In genomic region chr1:38881487-38881886, GRCh38 we compare ENCODE assay signal across 37 cellular contexts. TPM values are rescaled to one million over a fixed set of nuclear protein-coding genes. Genes with fewer than 3 reads are reported as not detected.
"Had no signal": no experiment of that assay in that cellular context is flagged by ENCODE, and none has a peak within 500 bp of the region (broad histone marks: within the 10 kb centered on the region; RNA-seq: fewer than 3 reads in every experiment).

GJA9 (minus strand) TSS chr1:38881587; CDS start chr1:38876098, 5,489 bp downstream.

- DNase-seq: activated B cell treated with CpG ODN at 0.5 μM for 24 hours; activated CD4-positive, alpha-beta memory T cell treated with anti-CD3 and anti-CD28 coated beads for 36 hours; activated CD4-positive, alpha-beta T cell treated with anti-CD3 and anti-CD28 coated beads for 36 hours; activated CD4-positive, alpha-beta T cell treated with anti-CD3 and anti-CD28 coated beads, Interleukin-2, amount 10 ng/mL, durations not matched to agents 24 days and 14 days; activated CD4-positive, CD25-positive, alpha-beta regulatory T cell treated with anti-CD3 and anti-CD28 coated beads, Interleukin-2, amount 50 U/mL, for 72 hours; activated CD8-positive, alpha-beta memory T cell treated with anti-CD3 and anti-CD28 coated beads, Interleukin-2, amount 10 ng/mL, durations not matched to agents 7 days and 5 days; activated CD8-positive, alpha-beta memory T cell treated with anti-CD3 and anti-CD28 coated beads, Interleukin-2, amount 50 U/mL, for 4 hours; activated CD8-positive, alpha-beta T cell treated with anti-CD3 and anti-CD28 coated beads, Interleukin-2, amount 10 ng/mL, durations not matched to agents 7 days and 5 days; activated effector memory CD4-positive, alpha-beta T cell treated with anti-CD3 and anti-CD28 coated beads, Interleukin-2, amount 50 U/mL, for 16 hours; activated naive CD4-positive, alpha-beta T cell treated with anti-CD3 and anti-CD28 coated beads for 36 hours; activated naive CD8-positive, alpha-beta T cell treated with anti-CD3 and anti-CD28 coated beads for 36 hours; activated naive CD8-positive, alpha-beta T cell treated with anti-CD3 and anti-CD28 coated beads, Interleukin-2, amount 50 U/mL, for 24 hours; activated T-cell treated with anti-CD3 and anti-CD28 coated beads, Interleukin-2, amount 50 U/mL, for 1 hour; activated T-cell treated with anti-CD3 and anti-CD28 coated beads, Interleukin-2, amount 50 U/mL, for 48 hours; adrenal gland; amygdala; aorta; dorsolateral prefrontal cortex; effector memory CD4-positive, alpha-beta T cell; endodermal cell; erythroblast; foreskin keratinocyte; gastrocnemius medialis; glutamatergic neuron; heart left ventricle; T-helper 1 cell; T-helper 17 cell; T1000; WERI-Rb-1 had no signal

- H3K36me3 ChIP-seq: adrenal gland, breast epithelium, cardiac muscle cell, esophagus muscularis mucosa, gastrocnemius medialis, heart left ventricle, WERI-Rb-1 had no signal

- H3K27me3 ChIP-seq: adrenal gland, breast epithelium, cardiac muscle cell, dorsolateral prefrontal cortex, esophagus muscularis mucosa, foreskin keratinocyte, gastrocnemius medialis, heart left ventricle had no signal

- H3K9me3 ChIP-seq: adrenal gland, breast epithelium, esophagus muscularis mucosa, gastrocnemius medialis, heart left ventricle had no signal

- ATAC-seq: activated CD4-positive, alpha-beta T cell treated with anti-CD3 and anti-CD28 coated beads for 36 hours; activated CD8-positive, alpha-beta memory T cell treated with anti-CD3 and anti-CD28 coated beads, Interleukin-2, amount 10 ng/mL, durations not matched to agents 7 days and 5 days; activated CD8-positive, alpha-beta T cell treated with anti-CD3 and anti-CD28 coated beads, Interleukin-2, amount 10 ng/mL, durations not matched to agents 7 days and 5 days; activated naive CD8-positive, alpha-beta T cell treated with anti-CD3 and anti-CD28 coated beads, Interleukin-2, amount 50 U/mL, for 24 hours; foreskin keratinocyte; gastrocnemius medialis; heart left ventricle; T-helper 17 cell had no signal

- H3K4me1 ChIP-seq: adrenal gland, breast epithelium, esophagus muscularis mucosa, foreskin keratinocyte, gastrocnemius medialis had no signal

- H3K4me3 ChIP-seq: adrenal gland, breast epithelium, cardiac muscle cell, coronary artery, dorsolateral prefrontal cortex, esophagus muscularis mucosa, gastrocnemius medialis, heart left ventricle had no signal

- H3K27ac ChIP-seq: adrenal gland, breast epithelium, cardiac muscle cell, coronary artery, dorsolateral prefrontal cortex, esophagus muscularis mucosa, foreskin keratinocyte, gastrocnemius medialis, heart left ventricle, WERI-Rb-1 had no signal

RNA-seq across cellular contexts. Expression of gene GJA9, which starts in this region (rescaled TPM):
- total RNA-seq: activated B cell treated with CpG ODN at 0.5 μM for 24 hours; activated CD4-positive, alpha-beta memory T cell treated with anti-CD3 and anti-CD28 coated beads for 36 hours; activated CD4-positive, alpha-beta T cell treated with anti-CD3 and anti-CD28 coated beads for 36 hours; activated CD4-positive, alpha-beta T cell treated with anti-CD3 and anti-CD28 coated beads, Interleukin-2, amount 10 ng/mL, durations not matched to agents 24 days and 14 days; activated CD8-positive, alpha-beta memory T cell treated with anti-CD3 and anti-CD28 coated beads for 36 hours; activated CD8-positive, alpha-beta memory T cell treated with anti-CD3 and anti-CD28 coated beads, Interleukin-2, amount 10 ng/mL, durations not matched to agents 7 days and 5 days; activated CD8-positive, alpha-beta T cell treated with anti-CD3 and anti-CD28 coated beads, Interleukin-2, amount 10 ng/mL, durations not matched to agents 7 days and 5 days; activated naive CD4-positive, alpha-beta T cell treated with anti-CD3 and anti-CD28 coated beads for 36 hours; activated naive CD8-positive, alpha-beta T cell treated with anti-CD3 and anti-CD28 coated beads for 36 hours; activated T-helper 1 cell treated with anti-CD3 and anti-CD28 coated beads, Interleukin-12 subunit alpha, Interleukin-12 subunit beta, Interleukin-2, Interleukin-4 antibody, amounts not matched to agents 30 ng/mL and 10 ng/mL and 1 ng/mL, durations not matched to agents 14 hours and 24 hours and 36 hours; activated T-helper 2 cell treated with anti-CD3 and anti-CD28 coated beads, Interferon-gamma antibody, Interleukin-2, Interleukin-4, amounts not matched to agents 10 μg/mL and 5 μg/mL and 100 μg/mL, durations not matched to agents 14 hours and 24 hours and 36 hours; adrenal gland; aorta; breast epithelium; cardiac muscle cell; cerebellum; endodermal cell; esophagus muscularis mucosa; gastrocnemius medialis; heart left ventricle; T-helper 17 cell had no signal
- polyA plus RNA-seq: adrenal gland, aorta, cardiac muscle cell had no signal
